Comparison of ENCODE assay signal across 7 cellular contexts in the genomic region with DNA sequence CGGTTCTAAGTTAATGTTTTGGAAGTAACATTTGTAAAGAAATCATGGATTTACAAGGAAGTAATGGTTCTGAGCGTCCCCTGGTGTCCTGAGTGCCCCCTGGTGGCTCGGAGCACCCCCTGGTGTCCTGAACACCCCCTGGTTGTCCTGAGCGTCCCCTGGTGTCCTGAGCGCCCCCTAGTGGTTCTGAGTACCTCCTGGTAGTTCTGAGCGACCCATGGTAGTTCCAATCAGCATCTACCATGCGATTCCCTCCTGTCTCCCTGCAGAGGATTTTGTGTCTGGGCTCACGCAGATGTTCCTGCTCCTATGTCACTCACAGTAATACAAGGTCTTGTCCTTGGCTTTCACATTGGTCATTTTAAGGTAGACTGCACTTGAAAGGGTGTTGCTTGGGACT.
DNase-seq lines count a peak whose midpoint lies in the region; ATAC-seq and TF ChIP-seq lines count a peak whose summit lies in the region.

No MANE protein-coding gene starts in this region.

- H3K4me3 Mint-ChIP-seq in T-cell: no peak overlapping the region
- no peak overlapping the region for H3K4me3 Mint-ChIP-seq in effector memory CD8-positive, alpha-beta T cell
- no peak overlapping the region for H3K4me3 Mint-ChIP-seq in stimulated activated effector memory CD8-positive, alpha-beta T cell treated with anti-CD3 and anti-CD28 coated beads, Interleukin-12 subunit alpha, Interleukin-12 subunit beta, amount 100 ng/mL, for 72 hours

- in situ Hi-C loops in GM13977 (cut with MboI; ENCODE audit: low pct_unique_long_range_greater_than_20kb, low sequenced_read_pairs, unreplicated experiment): no loop called here

- peak; percentile 63 for DNase-seq in GM13977 (ENCODE audit: low spot score)
- peak in 65 of 76 experiments; percentile 2 to 84 (median 50) for DNase-seq in HUDEP-2 (lab: John Stamatoyannopoulos, UW; ENCODE audit: unreplicated experiment in 76 of 76)
- peak in 19 of 34 experiments; percentile 14 to 56 (median 26) for DNase-seq in T-cell
- peak in 2 of 3 experiments; percentile 27 to 34 for DNase-seq in effector memory CD8-positive, alpha-beta T cell
- DNase-seq in stimulated activated effector memory CD8-positive, alpha-beta T cell treated with anti-CD3 and anti-CD28 coated beads, Interleukin-12 subunit alpha, Interleukin-12 subunit beta, amount 100 ng/mL, for 72 hours (ENCODE audit: low spot score in 2 of 2): peak; percentile 38 to 85
- DNase-seq in epidermal melanocyte (ENCODE audit: insufficient read length, low spot score): no peak

- CTCF ChIA-PET in T-cell (lab: Charles Lee): no interaction called here

- peaks cover 0 to 5% (median 0%) of the 10 kb centered on the region in 3 donors for H3K4me1 Mint-ChIP-seq in T-cell
- H3K4me1 Mint-ChIP-seq in effector memory CD8-positive, alpha-beta T cell (ENCODE audit: low read depth in 2 of 2): no peaks in the 10 kb centered on the region
- H3K4me1 Mint-ChIP-seq in stimulated activated effector memory CD8-positive, alpha-beta T cell treated with anti-CD3 and anti-CD28 coated beads, Interleukin-12 subunit alpha, Interleukin-12 subunit beta, amount 100 ng/mL, for 72 hours: no peaks in the 10 kb centered on the region

- POLR2A ChIA-PET in T-cell (lab: Charles Lee): no interaction called here

- TF ChIP-seq CTCF in GM13977 (IDR thresholded peaks at IDR 0.05; ENCODE audit: extremely low read depth, insufficient read depth, missing control alignments): peak; percentile 95

- H3K9me3 Mint-ChIP-seq in T-cell: no peaks in the 10 kb centered on the region
- H3K9me3 Mint-ChIP-seq in effector memory CD8-positive, alpha-beta T cell: no peaks in the 10 kb centered on the region
- no peaks in the 10 kb centered on the region for H3K9me3 Mint-ChIP-seq in stimulated activated effector memory CD8-positive, alpha-beta T cell treated with anti-CD3 and anti-CD28 coated beads, Interleukin-12 subunit alpha, Interleukin-12 subunit beta, amount 100 ng/mL, for 72 hours

- H3K27ac Mint-ChIP-seq in T-cell: no peak overlapping the region
- no peak overlapping the region for H3K27ac Mint-ChIP-seq in effector memory CD8-positive, alpha-beta T cell
- H3K27ac Mint-ChIP-seq in stimulated activated effector memory CD8-positive, alpha-beta T cell treated with anti-CD3 and anti-CD28 coated beads, Interleukin-12 subunit alpha, Interleukin-12 subunit beta, amount 100 ng/mL, for 72 hours: no peak overlapping the region

- H3K27me3 Mint-ChIP-seq in T-cell: peaks cover 15 to 32% of the 10 kb centered on the region in 2 donors
- peaks cover 25 to 33% of the 10 kb centered on the region in 2 donors for H3K27me3 Mint-ChIP-seq in effector memory CD8-positive, alpha-beta T cell

- no peaks in the 10 kb centered on the region for H3K36me3 Mint-ChIP-seq in T-cell
- H3K36me3 Mint-ChIP-seq in effector memory CD8-positive, alpha-beta T cell (ENCODE audit: insufficient read depth): no peaks in the 10 kb centered on the region
- no peaks in the 10 kb centered on the region for H3K36me3 Mint-ChIP-seq in stimulated activated effector memory CD8-positive, alpha-beta T cell treated with anti-CD3 and anti-CD28 coated beads, Interleukin-12 subunit alpha, Interleukin-12 subunit beta, amount 100 ng/mL, for 72 hours

- ATAC-seq in T-cell (replicated peaks in 1 of 4) (peak in 2 of 4 experiments; percentile 40 to 60), HG02938 (IDR thresholded peaks at IDR 0.05; ENCODE audit: unreplicated experiment) (no peak)
- peak; percentile 56 for ATAC-seq in effector memory CD8-positive, alpha-beta T cell (replicated peaks)
- ATAC-seq in stimulated activated effector memory CD8-positive, alpha-beta T cell treated with anti-CD3 and anti-CD28 coated beads, Interleukin-12 subunit alpha, Interleukin-12 subunit beta, amount 100 ng/mL, for 72 hours: peak; percentile 90
